In the genomic region with DNA sequence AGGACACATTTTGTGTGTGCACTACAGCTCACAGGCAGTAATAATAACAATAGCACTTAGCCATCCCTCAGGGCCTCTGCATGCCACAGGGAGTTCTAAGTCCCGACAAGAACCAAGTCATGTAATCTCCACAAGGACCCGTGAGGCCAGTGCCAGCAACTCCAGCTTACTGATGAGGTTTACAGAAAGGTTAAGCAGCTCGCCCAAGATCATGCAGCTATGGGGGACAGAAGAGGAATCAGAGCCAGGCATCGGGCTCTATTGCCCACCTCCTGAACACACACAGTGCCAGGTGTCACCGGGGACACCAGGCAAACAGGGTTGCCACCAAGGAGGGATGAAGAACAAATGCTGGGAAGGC, we compare ENCODE assay signal across 18 cellular contexts.
DNase-seq lines count a peak whose midpoint lies in the region; ATAC-seq and TF ChIP-seq lines count a peak whose summit lies in the region.
"Had no signal": no experiment of that assay in that cellular context is flagged by ENCODE, and none has a peak within 500 bp of the region (broad histone marks: within the 10 kb centered on the region; RNA-seq: fewer than 3 reads in every experiment).

No MANE protein-coding gene starts in this region.

- H3K36me3 ChIP-seq in cardiac muscle cell (no peaks in the 10 kb centered on the region), heart right ventricle (no peaks in the 10 kb centered on the region), rectal smooth muscle tissue (ENCODE audit: control insufficient read depth, insufficient read depth, low read length) (no peaks in the 10 kb centered on the region)

- WGBS in heart right ventricle, 2 donors: 75 to 78% methylated on average over 5 of the region's 5 CpGs

- H3K9ac ChIP-seq in rectal smooth muscle tissue (ENCODE audit: low read length): no peak overlapping the region

- peaks cover 13% of the 10 kb centered on the region for H3K36me3 Mint-ChIP-seq in mesothelial cell of epicardium

- intact Hi-C loops in heart right ventricle (cut with DNase I): no loop called here

- DNase-seq in cardiac muscle cell (ENCODE audit: low read depth in 1 of 2, low spot score in 1 of 2): no peak
- no peak for DNase-seq in heart right ventricle
- DNase-seq in mesothelial cell of epicardium (ENCODE audit: low spot score in 2 of 2, unreplicated experiment in 2 of 2): no peak
- DNase-seq in AG08396 (ENCODE audit: low spot score): no peak
- no peak for DNase-seq in DMS153 treated with DMSO at 0.1 percent for 48 hours (lab: John Stamatoyannopoulos, UW; ENCODE audit: unreplicated experiment)
- DNase-seq in stimulated activated CD4-positive, alpha-beta T cell treated with anti-CD3 and anti-CD28 coated beads, Interleukin-1b, Interleukin-23, amount 100 ng/mL, for 48 hours: no peak
- no peak for DNase-seq in DMS53 (lab: John Stamatoyannopoulos, UW)
- DNase-seq: GF-D8, GOT3, KG1, NCI-H1436 treated with DMSO at 0.1 percent for 48 hours, NCI-H2029 treated with DMSO at 0.1 percent for 48 hours, NCI-H2171 treated with DMSO at 0.1 percent for 48 hours, PC-3 had no signal

- H3K4me1 ChIP-seq in cardiac muscle cell (ENCODE audit: low read depth) (peaks cover 39% of the 10 kb centered on the region), heart right ventricle (no peaks in the 10 kb centered on the region), rectal smooth muscle tissue (ENCODE audit: control insufficient read depth, insufficient read depth, low read length) (peaks cover 9% of the 10 kb centered on the region)

- peaks cover 49% of the 10 kb centered on the region for H3K4me1 Mint-ChIP-seq in mesothelial cell of epicardium

- H3K27me3 Mint-ChIP-seq in mesothelial cell of epicardium (ENCODE audit: low read depth): no peaks in the 10 kb centered on the region

- TF ChIP-seq CTCF in cardiac muscle cell (IDR thresholded peaks at IDR 0.05; ENCODE audit: low read depth, low read length) (no peak), heart right ventricle (IDR thresholded peaks at IDR 0.05) (no peak), mesothelial cell of epicardium (IDR thresholded peaks at IDR 0.05; ENCODE audit: unreplicated experiment) (no peak)

- H3K27ac Mint-ChIP-seq in mesothelial cell of epicardium: peak overlapping the region; percentile 96

- H3K9me3 Mint-ChIP-seq in mesothelial cell of epicardium: no peaks in the 10 kb centered on the region

- H3K27ac ChIP-seq in cardiac muscle cell: peak overlapping the region; percentile 20
- H3K27ac ChIP-seq in heart right ventricle: no peak overlapping the region
- peak overlapping the region; percentile 68 for H3K27ac ChIP-seq in rectal smooth muscle tissue (ENCODE audit: low read depth, low read length)
- H3K27ac ChIP-seq: C4-2B, RWPE1 had no signal

- no peak overlapping the region for H3K4me3 Mint-ChIP-seq in mesothelial cell of epicardium

- H3K4me3 ChIP-seq in cardiac muscle cell (no peak overlapping the region), heart right ventricle (no peak overlapping the region), rectal smooth muscle tissue (ENCODE audit: low read length) (no peak overlapping the region)

- H3K27me3 ChIP-seq in cardiac muscle cell (no peaks in the 10 kb centered on the region), heart right ventricle (no peaks in the 10 kb centered on the region), rectal smooth muscle tissue (ENCODE audit: control insufficient read depth, insufficient read depth, low read length) (no peaks in the 10 kb centered on the region)

- ATAC-seq in heart right ventricle: no peak
- ATAC-seq: HepG2, PC-3 had no signal

- no peaks in the 10 kb centered on the region for H3K9me3 ChIP-seq in cardiac muscle cell (ENCODE audit: low read depth)
- H3K9me3 ChIP-seq in heart right ventricle: no peaks in the 10 kb centered on the region

Comparison
In these comparisons a context has a peak if more than half of its experiments do, and no peak if none do; other contexts are left out.
1. H3K27ac ChIP-seq: peak in cardiac muscle cell (single experiment) and rectal smooth muscle tissue (single experiment); none in heart right ventricle (0 of 10).